In the genomic region with DNA sequence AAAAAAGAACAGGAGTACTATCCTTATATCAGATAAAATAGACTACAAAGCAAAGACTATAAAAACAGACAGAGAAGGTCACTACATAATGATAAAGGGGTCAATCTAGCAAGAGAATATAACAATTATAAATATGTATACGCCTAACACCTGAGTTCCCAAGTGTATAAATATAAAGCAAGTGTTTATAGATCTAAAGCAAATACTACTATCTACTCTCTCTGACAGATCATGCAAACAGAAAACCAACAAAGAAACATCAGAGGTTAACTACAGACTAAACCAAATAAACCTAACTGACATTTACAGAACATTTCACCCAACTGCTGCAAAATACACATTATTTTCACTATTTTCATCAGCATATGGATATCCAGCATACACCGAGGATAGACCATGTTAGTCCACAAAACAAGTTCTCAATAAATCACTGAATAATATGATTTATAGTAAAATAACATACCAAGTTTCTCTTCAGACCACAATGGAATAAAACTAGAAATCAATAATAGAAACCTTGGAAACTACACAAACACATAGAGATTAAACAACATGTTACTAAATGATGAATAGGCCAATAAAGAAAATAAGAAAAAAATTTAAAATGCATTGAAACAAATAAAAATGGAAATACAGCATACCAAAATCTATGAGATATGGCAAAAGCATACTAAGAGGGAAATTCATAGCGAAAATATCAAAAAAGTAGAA, we compare ENCODE assay signal across 25 cellular contexts. TPM values are rescaled to one million over a fixed set of nuclear protein-coding genes. Genes with fewer than 3 reads are reported as not detected.
A peak's percentile ranks its signal among the peaks of the same experiment; 100 is the strongest.
DNase-seq lines count a peak whose midpoint lies in the region; ATAC-seq, FAIRE-seq and TF ChIP-seq lines count a peak whose summit lies in the region.
"Had no signal": no experiment of that assay in that cellular context is flagged by ENCODE, and none has a peak within 500 bp of the region (broad histone marks: within the 10 kb centered on the region; RNA-seq: fewer than 3 reads in every experiment).

No MANE protein-coding gene starts in this region.

- 0 out of 5 replicates have a peak, but pooled peaks cover 0 to 5% of the 10 kb centered on the region in 2 experiments for H3K36me3 ChIP-seq in HepG2 (replicated peaks in 1 of 2; ENCODE audit: control insufficient read depth in 1 of 2, insufficient read depth in 2 of 2, low read length in 2 of 2)
- H3K36me3 ChIP-seq: breast epithelium had no signal

- peaks cover 53% of the 10 kb centered on the region for H3K79me2 ChIP-seq in HepG2 (ENCODE audit: insufficient read depth, low read length)

- no peak for TF ChIP-seq RAD21 in HepG2 (CRISPR knock-in tag; IDR thresholded peaks at IDR 0.05)

- intact Hi-C loops in HepG2 (cut with micrococcal nuclease; ENCODE audit: unreplicated experiment) = loop anchor here (1.0 kb wide), 1 partner anchor 23 kb away; a partner anchor contains a TSS

- TF ChIP-seq EP300 in HepG2 (IDR thresholded peaks at IDR 0.05; ENCODE audit: low read depth in 2 of 2, low read length in 2 of 2) (peak in 1 of 2 experiments; percentile 34; a peak in 1 of 4 replicates), HepG2 (CRISPR knock-in tag; IDR thresholded peaks at IDR 0.05; ENCODE audit: borderline replicate concordance) (no peak)

- 64% methylated on average over 3 of the region's 3 CpGs for WGBS in HepG2 (ENCODE audit: low lambda C conversion rate)

- no peaks in the 10 kb centered on the region for H3K27me3 ChIP-seq in HepG2 (ENCODE audit: control insufficient read depth in 1 of 2, insufficient read depth in 2 of 2, low read length in 2 of 2)
- H3K27me3 ChIP-seq: breast epithelium, esophagus squamous epithelium, suprapubic skin had no signal

- peak; percentile 61 for FAIRE-seq in D721Med (lab: Jason Lieb, UNC)
- peak; percentile 68 for FAIRE-seq in G401.6 (lab: Jason Lieb, UNC)
- peak; percentile 21 for FAIRE-seq in HepG2 (lab: Jason Lieb, UNC)

- POLR2A ChIA-PET in HepG2 (lab: Yijun Ruan, JAX) = no interaction called here

- no TSS peak for BruUV-seq in HepG2 (replicated peaks; lab: Mats Ljungman, UMichigan)

- peaks cover 24% of the 10 kb centered on the region for H3K4me1 ChIP-seq in HepG2 (ENCODE audit: insufficient read depth, low read length)
- H3K4me1 ChIP-seq: breast epithelium, esophagus squamous epithelium, psoas muscle, suprapubic skin had no signal

- no peak for TF ChIP-seq POLR2A in HepG2 (IDR thresholded peaks at IDR 0.05; ENCODE audit: insufficient read depth in 1 of 2, low read depth in 2 of 2, low read length in 2 of 2)

- CTCF ChIA-PET in HepG2 (lab: Yijun Ruan, JAX; ENCODE audit: low intra/inter-chr PET ratio, low total read pairs) = no interaction called here

- DNase-seq in D721Med (ENCODE audit: insufficient read length, low spot score) (no peak), NCI-H774 (lab: John Stamatoyannopoulos, UW) (peak; percentile 59), HepG2 (ENCODE audit: low spot score) (peak; percentile 28)
- DNase-seq in stimulated activated CD4-positive, alpha-beta T cell treated with anti-CD3 and anti-CD28 coated beads, Interleukin-4, amount 100 ng/mL, for 4 hours = no peak
- DNase-seq in central memory CD4-positive, alpha-beta T cell = no peak
- DNase-seq: activated CD4-positive, alpha-beta T cell treated with anti-CD3 and anti-CD28 coated beads, Interleukin-2, amount 50 U/mL, for 1 hour; activated naive CD4-positive, alpha-beta T cell treated with anti-CD3 and anti-CD28 coated beads, Interleukin-2, amount 50 U/mL, for 16 hours; cortex of kidney; EL; esophagus squamous epithelium; HFFc6; Karpas-422; MV-4-11; NCI-H1694; NCI-H2171 treated with DMSO at 0.1 percent for 48 hours; psoas muscle; stimulated activated CD4-positive, alpha-beta T cell treated with anti-CD3 and anti-CD28 coated beads, Interleukin-15, amount 100 ng/mL, for 24 hours; stimulated activated naive CD4-positive, alpha-beta T cell had no signal

- H4K20me1 ChIP-seq in HepG2 (ENCODE audit: insufficient read depth, low read length) = peaks cover 10% of the 10 kb centered on the region; the same call in 1 of the 2 replicates

- H3K4me2 ChIP-seq in HepG2 (ENCODE audit: low read depth, low read length) = peak overlapping the region; percentile 53
- H3K4me2 ChIP-seq: GM23338 had no signal

- ATAC-seq in HepG2 = peak; percentile 86
- no peak for ATAC-seq in GM18511 (IDR thresholded peaks at IDR 0.05; ENCODE audit: unreplicated experiment)
- ATAC-seq: GM23338, psoas muscle had no signal

- no peaks in the 10 kb centered on the region for H3K9me3 ChIP-seq in HepG2 (ENCODE audit: low read length)
- H3K9me3 ChIP-seq: breast epithelium, esophagus squamous epithelium, psoas muscle, suprapubic skin had no signal

- in situ Hi-C loops in HepG2 (cut with HindIII; ENCODE audit: extremely low pct_ligation_motif_present, low pct_unique_long_range_greater_than_20kb) = no loop called here

- TF ChIP-seq CTCF in D721Med (IDR thresholded peaks at IDR 0.05; ENCODE audit: insufficient read depth, missing control alignments) = no peak
- no peak for TF ChIP-seq CTCF in HepG2 (CRISPR knock-in tag; IDR thresholded peaks at IDR 0.05)

- H3K9ac ChIP-seq in HepG2 (ENCODE audit: insufficient read depth, low read depth, low read length) = no peak overlapping the region

- peak overlapping the region; percentile 53 for H3K27ac ChIP-seq in HepG2 (ENCODE audit: extremely low read length, insufficient read depth, low read length)
- H3K27ac ChIP-seq: breast epithelium, esophagus squamous epithelium, HL-60, psoas muscle, suprapubic skin, VCaP had no signal

- no peak overlapping the region for H2AFZ ChIP-seq in HepG2 (ENCODE audit: low read length)
- H2AFZ ChIP-seq: GM23338 had no signal

- H3K4me3 ChIP-seq in HepG2 (replicated peaks in 1 of 3; ENCODE audit: insufficient read depth in 1 of 3, low read depth in 2 of 3, low read length in 3 of 3) = no peak overlapping the region; a peak in 1 of 6 replicates
- H3K4me3 ChIP-seq: breast epithelium, esophagus squamous epithelium, GM23338, psoas muscle, suprapubic skin had no signal

TF ChIP-seq in HepG2, 621 proteins besides CTCF, POLR2A, EP300 and RAD21 (continues in another document):
- TF ChIP-seq BORCS8-MEF2B (CRISPR knock-in tag; IDR thresholded peaks at IDR 0.05) (no peak), ZFY (CRISPR knock-in tag; IDR thresholded peaks at IDR 0.05) (no peak), ZNF543 (CRISPR knock-in tag; IDR thresholded peaks at IDR 0.05) (no peak), ZNF253 (CRISPR knock-in tag; IDR thresholded peaks at IDR 0.05; ENCODE audit: borderline replicate concordance) (no peak), HDAC6 (IDR thresholded peaks at IDR 0.05; ENCODE audit: low read depth, low read length) (no peak), CBFB (CRISPR knock-in tag; IDR thresholded peaks at IDR 0.05) (no peak), NR2F2 (IDR thresholded peaks at IDR 0.05; ENCODE audit: borderline replicate concordance, low read depth) (0 out of 2 replicates have a peak, but pooled peaks have one; percentile 33), ZNF367 (CRISPR knock-in tag; IDR thresholded peaks at IDR 0.05; ENCODE audit: borderline replicate concordance) (no peak)

RNA-seq across cellular contexts. Expression of a gene that starts 22.7 kb away (rescaled TPM):
- 44.1 and 72.4 TPM in 2 replicates for total RNA-seq in HepG2 (2016; rRNA removed; fragmentation: Illumina TruSeq; extraction: Trizol)
- total RNA-seq in HepG2 (2016; cell fraction: cytosol; rRNA removed; fragmentation: Illumina TruSeq; extraction: Trizol; ENCODE audit: low read depth) = 10.9 and 11.5 TPM in 2 replicates
- 41.4 and 69.5 TPM in 2 replicates for total RNA-seq in HepG2 (2016; cell fraction: insoluble cytoplasmic fraction; rRNA removed; fragmentation: Illumina TruSeq; extraction: Trizol)
- 21.8 and 25.2 TPM in 2 replicates for total RNA-seq in HepG2 (2016; cell fraction: membrane; rRNA removed; fragmentation: Illumina TruSeq; extraction: Trizol)
- 48.2 and 48.7 TPM in 2 replicates for total RNA-seq in HepG2 (2016; cell fraction: nucleus; rRNA removed; fragmentation: Illumina TruSeq; extraction: Trizol)
- 11.3 and 18.2 TPM in 2 replicates for polyA plus RNA-seq in HepG2 (2011; rRNA removed)
- 5.7 and 8.6 TPM in 2 replicates for polyA plus RNA-seq in HepG2 (2011; cell fraction: cytosol; rRNA removed)
- 8.0 and 8.1 TPM in 2 replicates for polyA plus RNA-seq in HepG2 (2011; cell fraction: nucleus; rRNA removed)
- 18.9 and 28.2 TPM in 2 replicates for polyA plus RNA-seq in HepG2 (2012)
- 9.4 and 9.6 TPM in 2 replicates for polyA plus RNA-seq in HepG2 (2016; cell fraction: cytosol; fragmentation: Illumina TruSeq; extraction: Trizol; ENCODE audit: low read depth)
- 95.7 and 95.9 TPM in 2 replicates for polyA plus RNA-seq in HepG2 (2016; cell fraction: insoluble cytoplasmic fraction; fragmentation: Illumina TruSeq; extraction: Trizol; ENCODE audit: low read depth)
- 15.2 and 17.2 TPM in 2 replicates for polyA plus RNA-seq in HepG2 (2016; cell fraction: membrane; fragmentation: Illumina TruSeq; extraction: Trizol; ENCODE audit: low read depth)
- 44.2 and 50.7 TPM in 2 replicates for polyA plus RNA-seq in HepG2 (2016; cell fraction: nucleus; fragmentation: Illumina TruSeq; extraction: Trizol; ENCODE audit: insufficient read depth, low read depth)
- 8.2 and 18.8 TPM in 2 replicates for polyA minus RNA-seq in HepG2 (2011; rRNA and poly(A)+ RNA removed; ENCODE audit: low replicate concordance)
- 10.1 and 16.5 TPM in 2 replicates for polyA minus RNA-seq in HepG2 (2011; cell fraction: cytosol; rRNA and poly(A)+ RNA removed)
- polyA minus RNA-seq in HepG2 (2011; cell fraction: nucleus; rRNA and poly(A)+ RNA removed) = 45.1 and 47.9 TPM in 2 replicates

RNA-seq across cellular contexts. Expression of a gene that starts 22.9 kb away (rescaled TPM):
- 53.7 and 90.0 TPM in 2 replicates for total RNA-seq in HepG2 (2016; rRNA removed; fragmentation: Illumina TruSeq; extraction: Trizol)
- total RNA-seq in HepG2 (2016; cell fraction: cytosol; rRNA removed; fragmentation: Illumina TruSeq; extraction: Trizol; ENCODE audit: low read depth) = 10.5 and 10.8 TPM in 2 replicates
- 53.1 and 96.6 TPM in 2 replicates for total RNA-seq in HepG2 (2016; cell fraction: insoluble cytoplasmic fraction; rRNA removed; fragmentation: Illumina TruSeq; extraction: Trizol)
- total RNA-seq in HepG2 (2016; cell fraction: membrane; rRNA removed; fragmentation: Illumina TruSeq; extraction: Trizol) = 18.2 and 19.9 TPM in 2 replicates
- 33.6 and 37.0 TPM in 2 replicates for total RNA-seq in HepG2 (2016; cell fraction: nucleus; rRNA removed; fragmentation: Illumina TruSeq; extraction: Trizol)
- 14.5 and 20.3 TPM in 2 replicates for polyA plus RNA-seq in HepG2 (2011; rRNA removed)
- polyA plus RNA-seq in HepG2 (2011; cell fraction: cytosol; rRNA removed) = 11.4 and 12.3 TPM in 2 replicates
- 16.9 and 17.1 TPM in 2 replicates for polyA plus RNA-seq in HepG2 (2011; cell fraction: nucleus; rRNA removed)
- 15.5 and 15.6 TPM in 2 replicates for polyA plus RNA-seq in HepG2 (2012)
- polyA plus RNA-seq in HepG2 (2016; cell fraction: cytosol; fragmentation: Illumina TruSeq; extraction: Trizol; ENCODE audit: low read depth) = 1.2 TPM in 2 replicates
- polyA plus RNA-seq in HepG2 (2016; cell fraction: insoluble cytoplasmic fraction; fragmentation: Illumina TruSeq; extraction: Trizol; ENCODE audit: low read depth) = 22.6 and 23.2 TPM in 2 replicates
- 2.6 TPM in 2 replicates for polyA plus RNA-seq in HepG2 (2016; cell fraction: membrane; fragmentation: Illumina TruSeq; extraction: Trizol; ENCODE audit: low read depth)
- polyA plus RNA-seq in HepG2 (2016; cell fraction: nucleus; fragmentation: Illumina TruSeq; extraction: Trizol; ENCODE audit: insufficient read depth, low read depth) = 15.8 and 18.7 TPM in 2 replicates
- polyA minus RNA-seq in HepG2 (2011; rRNA and poly(A)+ RNA removed; ENCODE audit: low replicate concordance) = 57.6 and 70.0 TPM in 2 replicates
- 54.5 and 59.0 TPM in 2 replicates for polyA minus RNA-seq in HepG2 (2011; cell fraction: cytosol; rRNA and poly(A)+ RNA removed)
- polyA minus RNA-seq in HepG2 (2011; cell fraction: nucleus; rRNA and poly(A)+ RNA removed) = 74.0 and 82.1 TPM in 2 replicates

Comparison
In these comparisons a context has a peak if more than half of its experiments do, and no peak if none do; other contexts are left out.
1. DNase-seq: peak in NCI-H774 (single experiment) and HepG2 (single experiment); none in D721Med (single experiment), stimulated activated CD4-positive, alpha-beta T cell treated with anti-CD3 and anti-CD28 coated beads, Interleukin-4, amount 100 ng/mL, for 4 hours (0 of 2) and central memory CD4-positive, alpha-beta T cell (single experiment).